8 cellular contexts compared by ENCODE assay signal in the genomic region with DNA sequence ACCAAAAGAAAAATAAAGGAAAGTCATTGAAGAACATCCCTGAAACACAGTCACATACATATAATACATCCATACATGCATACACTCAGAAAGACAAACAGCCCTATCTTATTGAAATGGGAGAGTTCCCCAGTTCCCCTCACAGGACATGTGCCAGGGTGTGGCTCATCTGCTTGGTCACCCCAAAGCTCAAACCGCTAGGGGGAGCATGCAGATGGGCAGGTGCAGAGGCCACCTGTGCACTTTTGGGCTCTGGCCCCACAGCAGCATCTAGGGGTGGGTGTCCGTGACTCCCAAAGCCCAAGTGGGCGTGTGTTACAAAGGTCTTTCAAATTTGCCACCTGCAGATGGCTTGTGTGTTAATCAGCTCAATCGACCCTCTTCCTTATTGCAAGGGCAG.
A peak's percentile ranks its signal among the peaks of the same experiment; 100 is the strongest.
DNase-seq lines count a peak whose midpoint lies in the region; ATAC-seq and TF ChIP-seq lines count a peak whose summit lies in the region.

No MANE protein-coding gene starts in this region.

- no peak overlapping the region for H3K27ac Mint-ChIP-seq in neural crest cell (ENCODE audit: unreplicated experiment)

- TF ChIP-seq CTCF in GM12873 (IDR thresholded peaks at IDR 0.05; ENCODE audit: insufficient read depth, low read depth, low read length, missing control alignments) (peak; percentile 64), neural crest cell (conservative IDR thresholded peaks at IDR 0.05) (peak; percentile 27), RWPE1 (conservative IDR thresholded peaks at IDR 0.05; ENCODE audit: low read depth) (no peak)

- no peaks in the 10 kb centered on the region for H3K36me3 ChIP-seq in trophoblast cell (ENCODE audit: control insufficient read depth in 1 of 2, insufficient read depth in 2 of 2, low read length in 2 of 2)

- no peak overlapping the region for H2BK120ac ChIP-seq in trophoblast cell (ENCODE audit: insufficient read depth, low read length, poor library complexity)

- H3K9me3 ChIP-seq in trophoblast cell (ENCODE audit: insufficient read depth, low read depth, low read length) = peaks cover 2% of the 10 kb centered on the region

- H3K18ac ChIP-seq in trophoblast cell (ENCODE audit: low read length) = no peak overlapping the region

- no CpG with 5 or more reads among the region's 4 CpGs for WGBS in trophoblast cell (ENCODE audit: extremely low coverage, insufficient coverage, insufficient read length)

- no peak overlapping the region for H4K12ac ChIP-seq in trophoblast cell (ENCODE audit: low read depth, low read length)

- no peak overlapping the region for H4K8ac ChIP-seq in trophoblast cell (ENCODE audit: low read depth, low read length)

- peaks cover 6% of the 10 kb centered on the region for H3K36me3 Mint-ChIP-seq in neural crest cell (ENCODE audit: low read depth)

- H3K4me2 ChIP-seq in trophoblast cell (ENCODE audit: low read length) = no peak overlapping the region

- H3K9me3 Mint-ChIP-seq in neural crest cell = peaks cover 1% of the 10 kb centered on the region

- no peak overlapping the region for H3K4me3 Mint-ChIP-seq in neural crest cell

- DNase-seq in activated T-helper 9 cell treated with anti-CD3 and anti-CD28 coated beads, Interleukin-2, amount 50 U/mL, for 16 hours (ENCODE audit: low read depth) = peak; percentile 6
- DNase-seq in neural crest cell (ENCODE audit: low read depth, low spot score) = no peak
- DNase-seq in RWPE1 (ENCODE audit: low spot score) = no peak
- no peak for DNase-seq in ureter (ENCODE audit: low spot score)
- no peak for DNase-seq in trophoblast cell

- no peak overlapping the region for H2AFZ ChIP-seq in trophoblast cell (ENCODE audit: insufficient read depth, low read length, poor library complexity)

- H3K4me3 ChIP-seq in trophoblast cell (ENCODE audit: low read depth, low read length) = no peak overlapping the region

- no peak overlapping the region for H3K4ac ChIP-seq in trophoblast cell (ENCODE audit: low read depth, low read length)

- no peak overlapping the region for H3K14ac ChIP-seq in trophoblast cell (ENCODE audit: low read length)

- no peak overlapping the region for H2AK5ac ChIP-seq in trophoblast cell (ENCODE audit: low read length)

- no peak overlapping the region for H3K23ac ChIP-seq in trophoblast cell (ENCODE audit: low read length)

- no peaks in the 10 kb centered on the region for H3K4me1 ChIP-seq in trophoblast cell (ENCODE audit: control insufficient read depth in 1 of 2, insufficient read depth in 2 of 2, low read length in 2 of 2)

- H3K9ac ChIP-seq in trophoblast cell (ENCODE audit: low read length) = no peak overlapping the region

- H3K27me3 ChIP-seq in trophoblast cell (ENCODE audit: insufficient read depth, low read length) = no peaks in the 10 kb centered on the region

- ATAC-seq in HG02885 (IDR thresholded peaks at IDR 0.05; ENCODE audit: poor library complexity, unreplicated experiment) = peak; percentile 81
- ATAC-seq in GM18907 (IDR thresholded peaks at IDR 0.05; ENCODE audit: unreplicated experiment) = no peak

- peaks cover 4% of the 10 kb centered on the region for H3K4me1 Mint-ChIP-seq in neural crest cell

- CTCF ChIA-PET in RWPE1 (lab: Yijun Ruan, JAX) = no interaction called here

- no peaks in the 10 kb centered on the region for H3K79me2 ChIP-seq in trophoblast cell (ENCODE audit: control insufficient read depth, insufficient read depth, low read length, poor library complexity)

- H3K27ac ChIP-seq in RWPE1 (no peak overlapping the region), trophoblast cell (ENCODE audit: low read depth, low read length) (no peak overlapping the region)

- POLR2A ChIA-PET in RWPE1 (lab: Yijun Ruan, JAX; ENCODE audit: low non-redundant PET) = no interaction called here

- H3K79me1 ChIP-seq in trophoblast cell (ENCODE audit: low read length) = no peaks in the 10 kb centered on the region

- no peak overlapping the region for H2BK12ac ChIP-seq in trophoblast cell (ENCODE audit: low read length)

- no peak overlapping the region for H2BK5ac ChIP-seq in trophoblast cell (ENCODE audit: low read depth, low read length, poor library complexity)

- no peak overlapping the region for H4K91ac ChIP-seq in trophoblast cell (ENCODE audit: low read depth, low read length)

- no peaks in the 10 kb centered on the region for H3K27me3 Mint-ChIP-seq in neural crest cell (ENCODE audit: low read depth)
